In the genomic region with DNA sequence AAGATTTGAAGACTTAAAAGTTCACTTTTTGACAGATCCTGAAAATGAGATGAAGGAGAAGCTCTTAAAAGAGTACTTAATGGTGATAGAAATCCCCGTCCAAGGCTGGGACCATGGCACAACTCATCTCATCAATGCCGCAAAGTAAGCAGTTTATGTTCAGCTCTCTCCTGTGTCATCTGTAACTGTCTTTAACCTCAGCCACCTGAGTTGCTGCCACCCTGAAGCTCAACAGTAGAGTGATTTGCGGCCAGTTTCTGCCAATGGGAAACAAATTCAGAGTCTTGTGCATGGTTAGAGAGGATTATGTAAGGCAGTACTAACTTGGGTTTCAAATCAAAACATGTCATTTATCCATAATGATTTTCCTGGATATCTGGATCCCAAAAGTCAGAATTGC, we compare ENCODE assay signal across 2 cellular contexts.
TF ChIP-seq lines count a peak whose summit lies in the region.

No MANE protein-coding gene starts in this region.

TF ChIP-seq in HepG2, 621 proteins besides CTCF, POLR2A, EP300 and RAD21:
- TF ChIP-seq, protein P1, sequence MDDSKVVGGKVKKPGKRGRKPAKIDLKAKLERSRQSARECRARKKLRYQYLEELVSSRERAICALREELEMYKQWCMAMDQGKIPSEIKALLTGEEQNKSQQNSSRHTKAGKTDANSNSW (CRISPR knock-in tag; IDR thresholded peaks at IDR 0.05; ENCODE audit: borderline replicate concordance): no peak
- TF ChIP-seq RBM22 (optimal IDR thresholded peaks at IDR 0.05; ENCODE audit: low read length) (peak; percentile 70), MAFK (conservative IDR thresholded peaks at IDR 0.05 in 1 of 2, IDR thresholded peaks at IDR 0.05 in 1 of 2; ENCODE audit: low read length in 2 of 2) (0 out of 4 replicates have a peak, but pooled peaks of 1 of the 2 experiments have one; percentile 19)
- TF ChIP-seq, protein P2, sequence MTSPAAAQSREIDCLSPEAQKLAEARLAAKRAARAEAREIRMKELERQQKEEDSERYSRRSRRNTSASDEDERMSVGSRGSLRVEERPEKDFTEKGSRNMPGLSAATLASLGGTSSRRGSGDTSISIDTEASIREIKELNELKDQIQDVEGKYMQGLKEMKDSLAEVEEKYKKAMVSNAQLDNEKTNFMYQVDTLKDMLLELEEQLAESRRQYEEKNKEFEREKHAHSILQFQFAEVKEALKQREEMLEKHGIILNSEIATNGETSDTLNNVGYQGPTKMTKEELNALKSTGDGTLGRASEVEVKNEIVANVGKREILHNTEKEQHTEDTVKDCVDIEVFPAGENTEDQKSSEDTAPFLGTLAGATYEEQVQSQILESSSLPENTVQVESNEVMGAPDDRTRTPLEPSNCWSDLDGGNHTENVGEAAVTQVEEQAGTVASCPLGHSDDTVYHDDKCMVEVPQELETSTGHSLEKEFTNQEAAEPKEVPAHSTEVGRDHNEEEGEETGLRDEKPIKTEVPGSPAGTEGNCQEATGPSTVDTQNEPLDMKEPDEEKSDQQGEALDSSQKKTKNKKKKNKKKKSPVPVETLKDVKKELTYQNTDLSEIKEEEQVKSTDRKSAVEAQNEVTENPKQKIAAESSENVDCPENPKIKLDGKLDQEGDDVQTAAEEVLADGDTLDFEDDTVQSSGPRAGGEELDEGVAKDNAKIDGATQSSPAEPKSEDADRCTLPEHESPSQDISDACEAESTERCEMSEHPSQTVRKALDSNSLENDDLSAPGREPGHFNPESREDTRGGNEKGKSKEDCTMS (CRISPR knock-in tag; conservative IDR thresholded peaks at IDR 0.05): no peak
TF ChIP-seq in HepG2: peak in this region for 2.

TF ChIP-seq in GM12878, 131 proteins besides CTCF, POLR2A, EP300 and RAD21:
- no peak for TF ChIP-seq ZBED1 (IDR thresholded peaks at IDR 0.05; ENCODE audit: borderline replicate concordance)
- TF ChIP-seq, protein P3, sequence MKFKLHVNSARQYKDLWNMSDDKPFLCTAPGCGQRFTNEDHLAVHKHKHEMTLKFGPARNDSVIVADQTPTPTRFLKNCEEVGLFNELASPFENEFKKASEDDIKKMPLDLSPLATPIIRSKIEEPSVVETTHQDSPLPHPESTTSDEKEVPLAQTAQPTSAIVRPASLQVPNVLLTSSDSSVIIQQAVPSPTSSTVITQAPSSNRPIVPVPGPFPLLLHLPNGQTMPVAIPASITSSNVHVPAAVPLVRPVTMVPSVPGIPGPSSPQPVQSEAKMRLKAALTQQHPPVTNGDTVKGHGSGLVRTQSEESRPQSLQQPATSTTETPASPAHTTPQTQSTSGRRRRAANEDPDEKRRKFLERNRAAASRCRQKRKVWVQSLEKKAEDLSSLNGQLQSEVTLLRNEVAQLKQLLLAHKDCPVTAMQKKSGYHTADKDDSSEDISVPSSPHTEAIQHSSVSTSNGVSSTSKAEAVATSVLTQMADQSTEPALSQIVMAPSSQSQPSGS (IDR thresholded peaks at IDR 0.05; ENCODE audit: low read length): 0 out of 2 replicates have a peak, but pooled peaks have one; percentile 5
TF ChIP-seq in GM12878: peak in this region for 1.
